25 cellular contexts compared by ENCODE assay signal in the genomic region with DNA sequence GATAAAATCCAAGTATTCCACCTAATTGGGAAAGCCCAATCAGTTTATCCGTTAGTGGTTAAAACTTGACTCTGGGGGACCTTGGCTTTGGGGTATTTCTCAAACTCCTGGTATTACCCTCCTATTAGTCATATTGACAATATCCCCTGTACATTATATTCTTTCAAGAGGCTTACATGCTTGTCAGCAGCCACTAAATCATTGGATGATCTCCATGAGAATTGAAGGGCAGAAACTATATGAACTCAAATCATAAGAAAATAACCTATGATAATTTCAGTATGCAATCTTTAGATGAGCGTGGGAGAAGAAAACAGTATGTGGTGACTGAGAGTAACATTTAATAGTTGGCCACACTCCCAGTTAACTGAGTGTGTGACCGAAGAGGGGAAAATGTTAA.
"Had no signal": no experiment of that assay in that cellular context is flagged by ENCODE, and none has a peak within 500 bp of the region (broad histone marks: within the 10 kb centered on the region; RNA-seq: fewer than 3 reads in every experiment).

No MANE protein-coding gene starts in this region.

- H3K4me3 Mint-ChIP-seq: immature natural killer cell; memory B cell; natural killer cell treated with Interleukin-12 subunit alpha and Interleukin-12 subunit beta and Interleukin-15 and Interleukin-18, amount 100 ng/mL, for 72 hours; stimulated activated effector memory CD8-positive, alpha-beta T cell treated with anti-CD3 and anti-CD28 coated beads, Interleukin-12 subunit alpha, Interleukin-12 subunit beta, amount 100 ng/mL, for 72 hours had no signal

- H3K9me3 Mint-ChIP-seq: natural killer cell treated with Interleukin-12 subunit alpha and Interleukin-12 subunit beta and Interleukin-15 and Interleukin-18, amount 100 ng/mL, for 72 hours had no signal

- H3K4me3 ChIP-seq: colonic mucosa, gastroesophageal sphincter, left ventricle myocardium inferior, lower lobe of right lung, psoas muscle, sigmoid colon, tibial nerve, upper lobe of right lung, vagina had no signal

- H3K4me1 Mint-ChIP-seq: memory B cell; stimulated activated effector memory CD8-positive, alpha-beta T cell treated with anti-CD3 and anti-CD28 coated beads, Interleukin-12 subunit alpha, Interleukin-12 subunit beta, amount 100 ng/mL, for 72 hours had no signal

- H3K27me3 Mint-ChIP-seq: memory B cell; natural killer cell treated with Interleukin-12 subunit alpha and Interleukin-12 subunit beta and Interleukin-15 and Interleukin-18, amount 100 ng/mL, for 72 hours had no signal

- H3K27me3 ChIP-seq: colonic mucosa, gastroesophageal sphincter, sigmoid colon, tibial nerve, upper lobe of right lung, vagina had no signal

- ATAC-seq: gastroesophageal sphincter; left cardiac atrium; lower lobe of right lung; natural killer cell treated with Interleukin-12 subunit alpha and Interleukin-12 subunit beta and Interleukin-15 and Interleukin-18, amount 100 ng/mL, for 72 hours; psoas muscle; stimulated activated effector memory CD8-positive, alpha-beta T cell treated with anti-CD3 and anti-CD28 coated beads, Interleukin-12 subunit alpha, Interleukin-12 subunit beta, amount 100 ng/mL, for 72 hours; stimulated activated naive CD8-positive, alpha-beta T cell treated with anti-CD3 and anti-CD28 coated beads, Interleukin-15, Interleukin-2, amounts not matched to agents 100 U/mL and 50 U/mL, for 24 hours; upper lobe of right lung had no signal

- H3K9me3 ChIP-seq: colonic mucosa, lower lobe of right lung, psoas muscle, sigmoid colon, tibial nerve, upper lobe of right lung, vagina had no signal

- H3K27ac Mint-ChIP-seq: immature natural killer cell; memory B cell; natural killer cell treated with Interleukin-12 subunit alpha and Interleukin-12 subunit beta and Interleukin-15 and Interleukin-18, amount 100 ng/mL, for 72 hours; stimulated activated effector memory CD8-positive, alpha-beta T cell treated with anti-CD3 and anti-CD28 coated beads, Interleukin-12 subunit alpha, Interleukin-12 subunit beta, amount 100 ng/mL, for 72 hours had no signal

- H3K27ac ChIP-seq: colonic mucosa, gastroesophageal sphincter, left ventricle myocardium inferior, lower lobe of right lung, psoas muscle, sigmoid colon, tibial nerve, upper lobe of right lung, vagina had no signal

- H3K4me1 ChIP-seq: colonic mucosa, gastroesophageal sphincter, lower lobe of right lung, psoas muscle, tibial nerve, upper lobe of right lung had no signal

- DNase-seq: cerebellar nuclear complex; colonic mucosa; dermis blood vessel endothelial cell; effector CD4-positive, alpha-beta T cell; glutamatergic neuron; immature natural killer cell; kidney; left cardiac atrium; left ventricle myocardium inferior; lower lobe of right lung; midbrain; occipital lobe; psoas muscle; retina; sigmoid colon; stimulated activated CD4-positive, alpha-beta T cell treated with anti-CD3 and anti-CD28 coated beads, Interleukin-4, amount 100 ng/mL, for 1 hour; stimulated activated CD8-positive, alpha-beta memory T cell treated with anti-CD3 and anti-CD28 coated beads, Interleukin-4, amount 100 ng/mL, for 48 hours; stimulated activated naive CD8-positive, alpha-beta T cell treated with anti-CD3 and anti-CD28 coated beads, Interleukin-15, Interleukin-2, amounts not matched to agents 100 U/mL and 50 U/mL, for 24 hours; upper lobe of right lung had no signal

- H3K36me3 ChIP-seq: colonic mucosa had no signal
